Comparison of ENCODE assay signal across 1 cellular context in the genomic region with DNA sequence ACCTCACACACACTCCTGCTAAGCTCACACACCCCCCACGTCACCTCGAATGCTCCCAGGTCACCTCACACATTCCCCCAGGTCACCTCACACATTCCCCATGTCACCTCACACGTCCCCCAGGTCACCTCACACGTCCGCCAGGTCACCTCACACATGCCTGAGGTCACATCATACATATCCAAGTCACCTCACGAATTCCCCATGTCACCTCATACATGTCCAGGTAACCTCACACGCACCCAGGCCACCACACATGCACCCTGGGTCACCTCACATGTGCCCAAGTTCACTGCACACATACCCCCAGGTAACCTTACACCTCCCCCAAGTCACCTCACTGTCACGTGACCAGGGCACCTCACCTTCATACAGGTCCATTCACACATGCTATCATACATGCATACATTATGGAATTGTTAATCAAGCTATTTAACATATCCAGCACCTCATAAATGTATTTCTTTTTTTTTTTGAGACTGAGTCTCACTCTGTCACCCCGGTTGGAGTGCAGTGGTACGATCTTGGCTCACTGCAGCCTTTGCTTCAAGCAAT.
TF ChIP-seq lines count a peak whose summit lies in the region.

No MANE protein-coding gene starts in this region.

TF ChIP-seq in K562, 482 proteins besides CTCF, POLR2A, EP300 and RAD21:
- TF ChIP-seq, protein P1, sequence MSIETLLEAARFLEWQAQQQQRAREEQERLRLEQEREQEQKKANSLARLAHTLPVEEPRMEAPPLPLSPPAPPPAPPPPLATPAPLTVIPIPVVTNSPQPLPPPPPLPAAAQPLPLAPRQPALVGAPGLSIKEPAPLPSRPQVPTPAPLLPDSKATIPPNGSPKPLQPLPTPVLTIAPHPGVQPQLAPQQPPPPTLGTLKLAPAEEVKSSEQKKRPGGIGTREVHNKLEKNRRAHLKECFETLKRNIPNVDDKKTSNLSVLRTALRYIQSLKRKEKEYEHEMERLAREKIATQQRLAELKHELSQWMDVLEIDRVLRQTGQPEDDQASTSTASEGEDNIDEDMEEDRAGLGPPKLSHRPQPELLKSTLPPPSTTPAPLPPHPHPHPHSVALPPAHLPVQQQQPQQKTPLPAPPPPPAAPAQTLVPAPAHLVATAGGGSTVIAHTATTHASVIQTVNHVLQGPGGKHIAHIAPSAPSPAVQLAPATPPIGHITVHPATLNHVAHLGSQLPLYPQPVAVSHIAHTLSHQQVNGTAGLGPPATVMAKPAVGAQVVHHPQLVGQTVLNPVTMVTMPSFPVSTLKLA (conservative IDR thresholded peaks at IDR 0.05): no peak
- peak; percentile 52 for TF ChIP-seq TFE3 (CRISPR knock-in tag; IDR thresholded peaks at IDR 0.05)
